In genomic region chr7:152313879-152314604, GRCh38 we compare ENCODE assay signal across 9 cellular contexts.
DNase-seq lines count a peak whose midpoint lies in the region; TF ChIP-seq lines count a peak whose summit lies in the region.
"Had no signal": no experiment of that assay in that cellular context is flagged by ENCODE, and none has a peak within 500 bp of the region (broad histone marks: within the 10 kb centered on the region; RNA-seq: fewer than 3 reads in every experiment).

No MANE protein-coding gene starts in this region.

- H3K27ac ChIP-seq in ACC112 (ENCODE audit: low read depth, low read length): peak overlapping the region; percentile 82
- H3K27ac ChIP-seq in mesendoderm (ENCODE audit: low read depth, low read length): no peak overlapping the region

- no peaks in the 10 kb centered on the region for H3K27me3 Mint-ChIP-seq in mesothelial cell of epicardium (ENCODE audit: low read depth)
- H3K27me3 Mint-ChIP-seq in activated T-helper 2 cell treated with anti-CD3 and anti-CD28 coated beads, Interferon-gamma antibody, Interleukin-2, Interleukin-4, amounts not matched to agents 10 μg/mL and 5 μg/mL and 100 μg/mL, durations not matched to agents 14 hours and 24 hours and 36 hours (ENCODE audit: low read depth): no peaks in the 10 kb centered on the region

- no peak overlapping the region for H3K9ac ChIP-seq in mesendoderm (ENCODE audit: low read length)

- H3K27ac Mint-ChIP-seq in mesothelial cell of epicardium: peak overlapping the region; percentile 84
- H3K27ac Mint-ChIP-seq in activated T-helper 2 cell treated with anti-CD3 and anti-CD28 coated beads, Interferon-gamma antibody, Interleukin-2, Interleukin-4, amounts not matched to agents 10 μg/mL and 5 μg/mL and 100 μg/mL, durations not matched to agents 14 hours and 24 hours and 36 hours: no peak overlapping the region

- no peak overlapping the region for H3K56ac ChIP-seq in mesendoderm (ENCODE audit: low read length)

- peak overlapping the region; percentile 30 for H2AFZ ChIP-seq in ACC112 (ENCODE audit: low read length, unreplicated experiment)

- H3K79me1 ChIP-seq in mesendoderm (ENCODE audit: low read length): no peaks in the 10 kb centered on the region

- H3K79me2 ChIP-seq in ACC112 (ENCODE audit: control insufficient read depth, insufficient read depth, low read length, unreplicated experiment) (peaks cover 8% of the 10 kb centered on the region), mesendoderm (ENCODE audit: control insufficient read depth, insufficient read depth, low read length) (no peaks in the 10 kb centered on the region)

- WGBS in mesendoderm (ENCODE audit: extremely low coverage, insufficient coverage, low lambda C conversion rate): no CpG with 5 or more reads among the region's 1 CpG

- H3K4me2 ChIP-seq in mesendoderm (ENCODE audit: low read length): no peak overlapping the region

- H2BK15ac ChIP-seq in mesendoderm (replicated peaks; ENCODE audit: low read depth): no peak overlapping the region

- no peak overlapping the region for H3K23ac ChIP-seq in mesendoderm (ENCODE audit: low read length)

- H3K4me1 ChIP-seq in ACC112 (ENCODE audit: control insufficient read depth, insufficient read depth, low read length, unreplicated experiment) (peaks cover 27% of the 10 kb centered on the region), mesendoderm (ENCODE audit: control insufficient read depth, low read depth, low read length) (no peaks in the 10 kb centered on the region)

- H3K36me3 ChIP-seq in ACC112 (ENCODE audit: insufficient read depth, low read length): peaks cover 3% of the 10 kb centered on the region
- no peaks in the 10 kb centered on the region for H3K36me3 ChIP-seq in mesendoderm (ENCODE audit: control insufficient read depth, insufficient read depth, low read length)

- no peak overlapping the region for H2AK5ac ChIP-seq in mesendoderm (ENCODE audit: low read length)

- intact Hi-C loops in activated T-helper 2 cell treated with anti-CD3 and anti-CD28 coated beads, Interferon-gamma antibody, Interleukin-2, Interleukin-4, amounts not matched to agents 10 μg/mL and 5 μg/mL and 100 μg/mL, durations not matched to agents 14 hours and 24 hours and 36 hours (cut with micrococcal nuclease): no loop called here

- no peak overlapping the region for H3K18ac ChIP-seq in mesendoderm (ENCODE audit: low read length)

- peaks cover 32% of the 10 kb centered on the region for H3K4me1 Mint-ChIP-seq in mesothelial cell of epicardium
- H3K4me1 Mint-ChIP-seq in activated T-helper 2 cell treated with anti-CD3 and anti-CD28 coated beads, Interferon-gamma antibody, Interleukin-2, Interleukin-4, amounts not matched to agents 10 μg/mL and 5 μg/mL and 100 μg/mL, durations not matched to agents 14 hours and 24 hours and 36 hours (ENCODE audit: low read depth): peaks cover 12% of the 10 kb centered on the region

- no peak overlapping the region for H3K4ac ChIP-seq in mesendoderm (ENCODE audit: low read depth, low read length)

- H3K4me3 ChIP-seq in ACC112 (ENCODE audit: low read depth, low read length) (peak overlapping the region; percentile 67), mesendoderm (ENCODE audit: low read length) (no peak overlapping the region)

- H3K9me3 Mint-ChIP-seq in mesothelial cell of epicardium: no peaks in the 10 kb centered on the region
- no peaks in the 10 kb centered on the region for H3K9me3 Mint-ChIP-seq in activated T-helper 2 cell treated with anti-CD3 and anti-CD28 coated beads, Interferon-gamma antibody, Interleukin-2, Interleukin-4, amounts not matched to agents 10 μg/mL and 5 μg/mL and 100 μg/mL, durations not matched to agents 14 hours and 24 hours and 36 hours
- H3K9me3 Mint-ChIP-seq: activated T-cell treated with anti-CD3 and anti-CD28 coated beads, Interleukin-2, amount 50 U/mL, for 4 hours had no signal

- no peak for TF ChIP-seq CTCF in mesothelial cell of epicardium (IDR thresholded peaks at IDR 0.05; ENCODE audit: unreplicated experiment)

- peak overlapping the region; percentile 1 for H3K4me3 Mint-ChIP-seq in mesothelial cell of epicardium
- no peak overlapping the region for H3K4me3 Mint-ChIP-seq in activated T-helper 2 cell treated with anti-CD3 and anti-CD28 coated beads, Interferon-gamma antibody, Interleukin-2, Interleukin-4, amounts not matched to agents 10 μg/mL and 5 μg/mL and 100 μg/mL, durations not matched to agents 14 hours and 24 hours and 36 hours (ENCODE audit: low read depth)
- H3K4me3 Mint-ChIP-seq: activated T-cell treated with anti-CD3 and anti-CD28 coated beads, Interleukin-2, amount 50 U/mL, for 4 hours had no signal

- peaks cover 4% of the 10 kb centered on the region for H3K36me3 Mint-ChIP-seq in mesothelial cell of epicardium
- peaks cover 26% of the 10 kb centered on the region for H3K36me3 Mint-ChIP-seq in activated T-helper 2 cell treated with anti-CD3 and anti-CD28 coated beads, Interferon-gamma antibody, Interleukin-2, Interleukin-4, amounts not matched to agents 10 μg/mL and 5 μg/mL and 100 μg/mL, durations not matched to agents 14 hours and 24 hours and 36 hours (ENCODE audit: low read depth)

- DNase-seq in HCEC 1CT (peak; percentile 80), NCI-H524 (lab: John Stamatoyannopoulos, UW) (peak; percentile 40 to 88), mesothelial cell of epicardium (ENCODE audit: low spot score in 2 of 2, unreplicated experiment in 2 of 2) (no peak), mesendoderm (no peak), activated gamma-delta T cell treated with Interleukin-2 at 50 U/mL for 16 hours (no peak)
- DNase-seq in central memory CD4-positive, alpha-beta T cell: peak; percentile 44
- no peak for DNase-seq in activated T-helper 2 cell treated with anti-CD3 and anti-CD28 coated beads, Interferon-gamma antibody, Interleukin-2, Interleukin-4, amounts not matched to agents 10 μg/mL and 5 μg/mL and 100 μg/mL, durations not matched to agents 14 hours and 24 hours and 36 hours (ENCODE audit: low spot score)
- DNase-seq: activated T-cell treated with anti-CD3 and anti-CD28 coated beads, Interleukin-2, amount 50 U/mL, for 4 hours had no signal

- H2BK120ac ChIP-seq in mesendoderm (ENCODE audit: low read depth, low read length): no peak overlapping the region

- H3K27me3 ChIP-seq in ACC112 (ENCODE audit: insufficient read depth, low read length): no peaks in the 10 kb centered on the region
- H3K27me3 ChIP-seq in mesendoderm (ENCODE audit: insufficient read depth, low read length, poor library complexity): no peaks in the 10 kb centered on the region

- no peak overlapping the region for H4K8ac ChIP-seq in mesendoderm (ENCODE audit: low read depth, low read length)

- no peak overlapping the region for H4K5ac ChIP-seq in mesendoderm (ENCODE audit: low read length)

- H2BK5ac ChIP-seq in mesendoderm (ENCODE audit: low read length): no peak overlapping the region

Comparison
In these comparisons a context has a peak if more than half of its experiments do, and no peak if none do; other contexts are left out.
1. DNase-seq: peak in HCEC 1CT (single experiment), NCI-H524 (2 of 2) and central memory CD4-positive, alpha-beta T cell (single experiment); none in mesothelial cell of epicardium (0 of 2), activated T-helper 2 cell treated with anti-CD3 and anti-CD28 coated beads, Interferon-gamma antibody, Interleukin-2, Interleukin-4, amounts not matched to agents 10 μg/mL and 5 μg/mL and 100 μg/mL, durations not matched to agents 14 hours and 24 hours and 36 hours (single experiment), mesendoderm (single experiment) and activated gamma-delta T cell treated with Interleukin-2 at 50 U/mL for 16 hours (single experiment).